ENCODE assay signal across 23 cellular contexts in the genomic region with DNA sequence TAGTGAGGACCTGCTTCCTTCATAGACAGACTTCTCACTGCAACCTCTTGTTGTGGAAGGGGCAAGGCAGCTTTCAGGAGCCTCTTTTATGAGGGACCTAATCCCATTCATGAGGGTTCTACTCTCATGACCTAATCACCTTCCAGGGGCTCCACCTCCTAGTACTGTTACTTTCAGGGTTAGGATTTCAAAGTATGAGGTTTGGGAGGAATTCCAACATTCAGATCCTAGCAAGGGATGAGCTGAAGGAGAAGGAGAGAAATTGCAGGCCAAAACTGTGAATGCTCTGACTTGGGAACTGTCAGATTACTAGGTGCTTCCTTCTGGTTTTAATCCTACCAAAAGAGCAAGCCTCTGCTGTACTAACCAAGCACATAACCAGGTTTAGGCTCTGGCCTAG.
DNase-seq lines count a peak whose midpoint lies in the region; ATAC-seq and TF ChIP-seq lines count a peak whose summit lies in the region.
"Had no signal": no experiment of that assay in that cellular context is flagged by ENCODE, and none has a peak within 500 bp of the region (broad histone marks: within the 10 kb centered on the region; RNA-seq: fewer than 3 reads in every experiment).

No MANE protein-coding gene starts in this region.

- no peaks in the 10 kb centered on the region for H3K27me3 Mint-ChIP-seq in osteocyte (ENCODE audit: unreplicated experiment)
- no peaks in the 10 kb centered on the region for H3K27me3 Mint-ChIP-seq in stimulated activated naive B cell treated with anti-CD40 and anti-IgM and Interleukin-4, amounts not matched to agents 10 μg/mL and 1 μg/mL and 100 μg/mL, for 72 hours
- H3K27me3 Mint-ChIP-seq: activated CD8-positive, alpha-beta T cell treated with anti-CD3 and anti-CD28 coated beads for 36 hours; activated naive CD8-positive, alpha-beta T cell treated with anti-CD3 and anti-CD28 coated beads, Interleukin-2, amount 50 U/mL, for 24 hours; B cell; T-cell had no signal

- H2AFZ ChIP-seq in ACC112 (ENCODE audit: low read length, unreplicated experiment), result no peak overlapping the region
- H2AFZ ChIP-seq in IMR-90 (replicated peaks; ENCODE audit: low read length, poor library complexity), result no peak overlapping the region

- POLR2A ChIA-PET in IMR-90 (lab: Charles Lee; ENCODE audit: unreplicated experiment), result no interaction called here

- H3K27me3 ChIP-seq in ACC112 (ENCODE audit: insufficient read depth, low read length) (no peaks in the 10 kb centered on the region), IMR-90 (ENCODE audit: control insufficient read depth, insufficient read depth, low read length) (no peaks in the 10 kb centered on the region), esophagus squamous epithelium (no peaks in the 10 kb centered on the region), foreskin keratinocyte (no peaks in the 10 kb centered on the region)
- H3K27me3 ChIP-seq: gastrocnemius medialis, MG63, sigmoid colon had no signal

- H3K56ac ChIP-seq in IMR-90 (ENCODE audit: extremely low read depth, insufficient read depth, low read length), result no peak overlapping the region

- TF ChIP-seq POLR2A in IMR-90 (IDR thresholded peaks at IDR 0.05; ENCODE audit: low read depth, low read length) (no peak), esophagus squamous epithelium (IDR thresholded peaks at IDR 0.05) (no peak)

- DNase-seq in IMR-90 (no peak), esophagus squamous epithelium (lab: John Stamatoyannopoulos, UW) (no peak), osteocyte (ENCODE audit: extremely low spot score, unreplicated experiment) (no peak), NOMO-1 (lab: John Stamatoyannopoulos, UW; ENCODE audit: unreplicated experiment in 2 of 2) (no peak), foreskin keratinocyte (no peak)
- no peak for DNase-seq in stimulated activated naive B cell treated with anti-CD40 and anti-IgM and Interleukin-4, amounts not matched to agents 10 μg/mL and 1 μg/mL and 100 μg/mL, for 72 hours
- DNase-seq: activated CD8-positive, alpha-beta T cell treated with anti-CD3 and anti-CD28 coated beads for 36 hours; activated effector memory CD4-positive, alpha-beta T cell treated with anti-CD3 and anti-CD28 coated beads, Interleukin-2, amount 50 U/mL, for 16 hours; activated naive CD8-positive, alpha-beta T cell treated with anti-CD3 and anti-CD28 coated beads, Interleukin-2, amount 50 U/mL, for 24 hours; DMS79 treated with DMSO at 0.1 percent for 48 hours; erythroblast; gastrocnemius medialis; MG63; NCI-H2081 treated with DMSO at 0.1 percent for 48 hours; NCI-H345; NCI-H82; SIG-M5; sigmoid colon; T-cell had no signal

- CTCF ChIA-PET in IMR-90 (lab: Yijun Ruan, JAX), result interaction anchor here (0.6 kb wide), 1 partner anchor 13 kb away, joined by 3 read pairs; no protein-coding TSS in a partner anchor

- peak overlapping the region; percentile 80 for H2BK5ac ChIP-seq in IMR-90 (ENCODE audit: low read depth, low read length, poor library complexity, severe bottlenecking)

- H3K18ac ChIP-seq in IMR-90 (ENCODE audit: low read depth, low read length), result peak overlapping the region; percentile 3; the same call in 1 of the 2 replicates

- H3K4me2 ChIP-seq in IMR-90 (ENCODE audit: low read depth, low read length), result peak overlapping the region; percentile 38; the same call in 1 of the 2 replicates

- H3K27ac ChIP-seq in ACC112 (ENCODE audit: low read depth, low read length), result 0 out of 2 replicates have a peak overlapping the region, but pooled peaks have one; percentile 21
- H3K27ac ChIP-seq in IMR-90 (ENCODE audit: insufficient read depth, low read length), result peak overlapping the region; percentile 61; the same call in 1 of the 2 replicates
- H3K27ac ChIP-seq in esophagus squamous epithelium, result peak overlapping the region; percentile 6 to 75 (median 66)
- no peak overlapping the region for H3K27ac ChIP-seq in foreskin keratinocyte
- H3K27ac ChIP-seq: gastrocnemius medialis, sigmoid colon had no signal

- dilution Hi-C loops in IMR-90 (cut with HindIII; ENCODE audit: low sequenced_read_pairs, unreplicated experiment), result no loop called here

- intact Hi-C loops in IMR-90 (cut with micrococcal nuclease) (no loop called here), esophagus squamous epithelium (cut with DNase I) (no loop called here)

- no peak overlapping the region for H2BK120ac ChIP-seq in IMR-90 (ENCODE audit: low read depth, low read length)

- H3K4me3 ChIP-seq in ACC112 (ENCODE audit: low read depth, low read length) (no peak overlapping the region), IMR-90 (ENCODE audit: insufficient read depth, low read depth, low read length) (no peak overlapping the region), esophagus squamous epithelium (no peak overlapping the region)
- H3K4me3 ChIP-seq: gastrocnemius medialis, MG63, prostate gland, sigmoid colon had no signal

- TF ChIP-seq CTCF in IMR-90 (conservative IDR thresholded peaks at IDR 0.05; ENCODE audit: low read depth, low read length) (no peak), esophagus squamous epithelium (IDR thresholded peaks at IDR 0.05) (no peak), osteocyte (IDR thresholded peaks at IDR 0.05) (no peak), foreskin keratinocyte (conservative IDR thresholded peaks at IDR 0.05) (no peak)

- H3K9me3 ChIP-seq in IMR-90 (ENCODE audit: control insufficient read depth, insufficient read depth, low read length), result no peaks in the 10 kb centered on the region
- no peaks in the 10 kb centered on the region for H3K9me3 ChIP-seq in esophagus squamous epithelium
- H3K9me3 ChIP-seq: gastrocnemius medialis, MG63, prostate gland, sigmoid colon had no signal

- no peak for TF ChIP-seq RAD21 in IMR-90 (IDR thresholded peaks at IDR 0.05; ENCODE audit: low read length)

- H4K8ac ChIP-seq in IMR-90 (ENCODE audit: low read depth in 2 of 2, low read length in 2 of 2), result peak overlapping the region in 1 of 2 experiments; percentile 67; a peak in 1 of 4 replicates

- H3K9me3 Mint-ChIP-seq in osteocyte (ENCODE audit: unreplicated experiment), result peaks cover 3% of the 10 kb centered on the region
- no peaks in the 10 kb centered on the region for H3K9me3 Mint-ChIP-seq in stimulated activated naive B cell treated with anti-CD40 and anti-IgM and Interleukin-4, amounts not matched to agents 10 μg/mL and 1 μg/mL and 100 μg/mL, for 72 hours
- H3K9me3 Mint-ChIP-seq: activated CD8-positive, alpha-beta T cell treated with anti-CD3 and anti-CD28 coated beads for 36 hours; activated naive CD8-positive, alpha-beta T cell treated with anti-CD3 and anti-CD28 coated beads, Interleukin-2, amount 50 U/mL, for 24 hours; T-cell had no signal

- no peak overlapping the region for H2AK9ac ChIP-seq in IMR-90 (replicated peaks; ENCODE audit: low read depth, low read length, poor library complexity)

- peaks cover 38% of the 10 kb centered on the region for H3K79me2 ChIP-seq in ACC112 (ENCODE audit: control insufficient read depth, insufficient read depth, low read length, unreplicated experiment)

- no peak overlapping the region for H2BK15ac ChIP-seq in IMR-90 (ENCODE audit: low read depth, low read length)

- H3K79me1 ChIP-seq in IMR-90 (ENCODE audit: low read depth in 1 of 2, low read length in 2 of 2), result peaks cover 23 to 49% of the 10 kb centered on the region in 2 experiments

- no TSS peak for BruUV-seq in IMR-90 (replicated peaks; lab: Mats Ljungman, UMichigan)

- H4K91ac ChIP-seq in IMR-90 (ENCODE audit: insufficient read depth, low read depth, low read length), result no peak overlapping the region

- peak overlapping the region; percentile 52; the same call in 1 of the 2 replicates for H3K14ac ChIP-seq in IMR-90 (replicated peaks; ENCODE audit: low read depth, low read length)

- H3K9me1 ChIP-seq in IMR-90 (ENCODE audit: insufficient read depth, low read length), result no peaks in the 10 kb centered on the region; the same call in none of the 2 replicates

- H2BK20ac ChIP-seq in IMR-90 (ENCODE audit: low read depth, low read length), result no peak overlapping the region; the same call in 1 of the 2 replicates

- ATAC-seq in IMR-90 (ENCODE audit: low read depth) (peak; percentile 55), foreskin keratinocyte (no peak), HG03280 (IDR thresholded peaks at IDR 0.05; ENCODE audit: unreplicated experiment) (no peak)
- no peak for ATAC-seq in stimulated activated naive B cell treated with anti-CD40 and anti-IgM and Interleukin-4, amounts not matched to agents 10 μg/mL and 1 μg/mL and 100 μg/mL, for 72 hours (replicated peaks)
- ATAC-seq: activated CD8-positive, alpha-beta T cell treated with anti-CD3 and anti-CD28 coated beads for 36 hours; activated naive CD8-positive, alpha-beta T cell treated with anti-CD3 and anti-CD28 coated beads, Interleukin-2, amount 50 U/mL, for 24 hours; gastrocnemius medialis; T-cell had no signal

- H3K36me3 ChIP-seq in ACC112 (ENCODE audit: insufficient read depth, low read length), result peaks cover 18% of the 10 kb centered on the region
- H3K36me3 ChIP-seq in IMR-90 (ENCODE audit: control insufficient read depth, insufficient read depth, low read length), result peaks cover 5% of the 10 kb centered on the region
- no peaks in the 10 kb centered on the region for H3K36me3 ChIP-seq in esophagus squamous epithelium
- H3K36me3 ChIP-seq: gastrocnemius medialis, prostate gland, sigmoid colon had no signal

- H4K20me1 ChIP-seq in IMR-90 (ENCODE audit: insufficient read depth, low read length), result peaks cover 45% of the 10 kb centered on the region; the same call in 1 of the 2 replicates

- H3K4me3 Mint-ChIP-seq in osteocyte (ENCODE audit: unreplicated experiment), result no peak overlapping the region
- H3K4me3 Mint-ChIP-seq in stimulated activated naive B cell treated with anti-CD40 and anti-IgM and Interleukin-4, amounts not matched to agents 10 μg/mL and 1 μg/mL and 100 μg/mL, for 72 hours, result no peak overlapping the region
- H3K4me3 Mint-ChIP-seq: activated CD8-positive, alpha-beta T cell treated with anti-CD3 and anti-CD28 coated beads for 36 hours; activated naive CD8-positive, alpha-beta T cell treated with anti-CD3 and anti-CD28 coated beads, Interleukin-2, amount 50 U/mL, for 24 hours; B cell; T-cell had no signal

- peaks cover 30% of the 10 kb centered on the region for H3K4me1 ChIP-seq in ACC112 (ENCODE audit: control insufficient read depth, insufficient read depth, low read length, unreplicated experiment)
- H3K4me1 ChIP-seq in IMR-90 (ENCODE audit: control insufficient read depth, insufficient read depth, low read length), result peaks cover 8% of the 10 kb centered on the region
- H3K4me1 ChIP-seq in esophagus squamous epithelium, result peaks cover 0 to 25% (median 0%) of the 10 kb centered on the region in 3 donors
- H3K4me1 ChIP-seq in foreskin keratinocyte, result peaks cover 14% of the 10 kb centered on the region
- H3K4me1 ChIP-seq: prostate gland had no signal

- in situ Hi-C loops in IMR-90 (cut with MboI; ENCODE audit: low sequenced_read_pairs), result no loop called here

- H3K36me3 Mint-ChIP-seq in osteocyte (ENCODE audit: unreplicated experiment), result peaks cover 22% of the 10 kb centered on the region
- peaks cover 4 to 18% of the 10 kb centered on the region in 2 donors for H3K36me3 Mint-ChIP-seq in stimulated activated naive B cell treated with anti-CD40 and anti-IgM and Interleukin-4, amounts not matched to agents 10 μg/mL and 1 μg/mL and 100 μg/mL, for 72 hours

- peaks cover 39% of the 10 kb centered on the region for H3K4me1 Mint-ChIP-seq in osteocyte (ENCODE audit: unreplicated experiment)
- peaks cover 0 to 5% of the 10 kb centered on the region in 2 donors for H3K4me1 Mint-ChIP-seq in stimulated activated naive B cell treated with anti-CD40 and anti-IgM and Interleukin-4, amounts not matched to agents 10 μg/mL and 1 μg/mL and 100 μg/mL, for 72 hours
- H3K4me1 Mint-ChIP-seq: activated naive CD8-positive, alpha-beta T cell treated with anti-CD3 and anti-CD28 coated beads, Interleukin-2, amount 50 U/mL, for 24 hours; B cell had no signal

- H4K5ac ChIP-seq in IMR-90 (ENCODE audit: low read depth, low read length), result peak overlapping the region; percentile 53; the same call in 1 of the 2 replicates

- H3K27ac Mint-ChIP-seq in osteocyte (ENCODE audit: unreplicated experiment), result peak overlapping the region; percentile 25
- no peak overlapping the region for H3K27ac Mint-ChIP-seq in stimulated activated naive B cell treated with anti-CD40 and anti-IgM and Interleukin-4, amounts not matched to agents 10 μg/mL and 1 μg/mL and 100 μg/mL, for 72 hours
- H3K27ac Mint-ChIP-seq: activated CD8-positive, alpha-beta T cell treated with anti-CD3 and anti-CD28 coated beads for 36 hours; activated naive CD8-positive, alpha-beta T cell treated with anti-CD3 and anti-CD28 coated beads, Interleukin-2, amount 50 U/mL, for 24 hours; B cell; T-cell had no signal

- H3K4ac ChIP-seq in IMR-90 (ENCODE audit: low read depth, low read length), result 0 out of 2 replicates have a peak overlapping the region, but pooled peaks have one; percentile 6

- H2AK5ac ChIP-seq in IMR-90 (ENCODE audit: low read depth, low read length), result no peak overlapping the region; the same call in 1 of the 2 replicates

- 0 out of 2 replicates have a peak overlapping the region, but pooled peaks have one; percentile 71 for H3K23ac ChIP-seq in IMR-90 (ENCODE audit: low read depth, low read length)

- no peak overlapping the region for H3K9ac ChIP-seq in IMR-90 (ENCODE audit: low read depth, low read length)
